In genomic region chr19:35027851-35028599, GRCh38 we compare ENCODE assay signal across 16 cellular contexts. TPM values are rescaled to one million over a fixed set of nuclear protein-coding genes. Genes with fewer than 3 reads are reported as not detected.
DNase-seq lines count a peak whose midpoint lies in the region; TF ChIP-seq lines count a peak whose summit lies in the region.
"Had no signal": no experiment of that assay in that cellular context is flagged by ENCODE, and none has a peak within 500 bp of the region (broad histone marks: within the 10 kb centered on the region; RNA-seq: fewer than 3 reads in every experiment).

No MANE protein-coding gene starts in this region.

- H2AFZ ChIP-seq in parathyroid adenoma, result no peak overlapping the region

- peaks cover 17% of the 10 kb centered on the region for H3K27me3 Mint-ChIP-seq in activated CD4-positive, alpha-beta T cell treated with anti-CD3 and anti-CD28 coated beads, Interleukin-2, amount 10 ng/mL, durations not matched to agents 24 days and 14 days

- TF ChIP-seq CTCF in choroid plexus epithelial cell (conservative IDR thresholded peaks at IDR 0.05; ENCODE audit: low read depth, low read length) (no peak), parathyroid adenoma (IDR thresholded peaks at IDR 0.05) (no peak)

- DNase-seq in DMS 273 (lab: John Stamatoyannopoulos, UW; ENCODE audit: unreplicated experiment) (peak; percentile 61), DMS 273 treated with DMSO at 0.1 percent for 48 hours (lab: John Stamatoyannopoulos, UW) (no peak), LHCN-M2 (ENCODE audit: low read depth) (peak; percentile 36), choroid plexus epithelial cell (ENCODE audit: low read depth) (peak; percentile 76)
- DNase-seq in activated CD4-positive, alpha-beta T cell treated with anti-CD3 and anti-CD28 coated beads, Interleukin-2, amount 50 U/mL, for 4 hours, result no peak
- no peak for DNase-seq in activated CD4-positive, alpha-beta T cell treated with anti-CD3 and anti-CD28 coated beads, Interleukin-2, amount 10 ng/mL, durations not matched to agents 24 days and 14 days
- DNase-seq in stimulated activated CD4-positive, alpha-beta T cell treated with anti-CD3 and anti-CD28 coated beads, Interleukin-2, amount 100 ng/mL, for 24 hours, result no peak
- DNase-seq: activated T-cell treated with anti-CD3 and anti-CD28 coated beads, Interleukin-2, amount 50 U/mL, for 4 hours; DMS79; effector memory CD4-positive, alpha-beta T cell; heart left ventricle; SW 1271 had no signal

- no peaks in the 10 kb centered on the region for H3K36me3 ChIP-seq in parathyroid adenoma (ENCODE audit: control insufficient read depth, insufficient read depth, low read length)

- H3K4me1 ChIP-seq in parathyroid adenoma, result peaks cover 9% of the 10 kb centered on the region

- H3K9ac ChIP-seq in parathyroid adenoma, result no peak overlapping the region

- H3K4me1 Mint-ChIP-seq in activated CD4-positive, alpha-beta T cell treated with anti-CD3 and anti-CD28 coated beads, Interleukin-2, amount 10 ng/mL, durations not matched to agents 24 days and 14 days, result peaks cover 6% of the 10 kb centered on the region

- H3K27ac ChIP-seq in parathyroid adenoma, result peak overlapping the region; percentile 4
- H3K27ac ChIP-seq: 22Rv1, heart left ventricle, HL-60, thoracic aorta had no signal

- peaks cover 10% of the 10 kb centered on the region for H3K79me2 ChIP-seq in parathyroid adenoma

- peaks cover 37% of the 10 kb centered on the region for H3K36me3 Mint-ChIP-seq in activated CD4-positive, alpha-beta T cell treated with anti-CD3 and anti-CD28 coated beads, Interleukin-2, amount 10 ng/mL, durations not matched to agents 24 days and 14 days (ENCODE audit: low read depth)

- H3K27ac Mint-ChIP-seq in activated CD4-positive, alpha-beta T cell treated with anti-CD3 and anti-CD28 coated beads, Interleukin-2, amount 10 ng/mL, durations not matched to agents 24 days and 14 days, result no peak overlapping the region

- H3K4me3 Mint-ChIP-seq in activated CD4-positive, alpha-beta T cell treated with anti-CD3 and anti-CD28 coated beads, Interleukin-2, amount 10 ng/mL, durations not matched to agents 24 days and 14 days, result no peak overlapping the region
- H3K4me3 Mint-ChIP-seq: activated T-cell treated with anti-CD3 and anti-CD28 coated beads, Interleukin-2, amount 50 U/mL, for 4 hours had no signal

- H3K4me3 ChIP-seq in choroid plexus epithelial cell (ENCODE audit: low read depth, low read length), result no peak overlapping the region
- H3K4me3 ChIP-seq in parathyroid adenoma (ENCODE audit: low read depth, low read length), result no peak overlapping the region
- H3K4me3 ChIP-seq: heart left ventricle, thoracic aorta had no signal

- no peaks in the 10 kb centered on the region for H3K9me3 Mint-ChIP-seq in activated CD4-positive, alpha-beta T cell treated with anti-CD3 and anti-CD28 coated beads, Interleukin-2, amount 10 ng/mL, durations not matched to agents 24 days and 14 days
- H3K9me3 Mint-ChIP-seq: activated T-cell treated with anti-CD3 and anti-CD28 coated beads, Interleukin-2, amount 50 U/mL, for 4 hours had no signal

- H3K27me3 ChIP-seq in parathyroid adenoma (ENCODE audit: control insufficient read depth, insufficient read depth, low read length), result no peaks in the 10 kb centered on the region

- H3K9me3 ChIP-seq in parathyroid adenoma (ENCODE audit: control insufficient read depth, low read length), result no peaks in the 10 kb centered on the region
- H3K9me3 ChIP-seq: heart left ventricle, thoracic aorta had no signal

- H3K4me2 ChIP-seq in parathyroid adenoma (ENCODE audit: low read length), result no peak overlapping the region

- intact Hi-C loops in activated CD4-positive, alpha-beta T cell treated with anti-CD3 and anti-CD28 coated beads, Interleukin-2, amount 10 ng/mL, durations not matched to agents 24 days and 14 days (cut with micrococcal nuclease), result no loop called here

RNA-seq across cellular contexts. Expression of gene SCN1B, which starts 2.2 kb away (rescaled TPM):
- total RNA-seq in LHCN-M2 (2014; rRNA removed), result 1.4 and 2.3 TPM in 2 replicates
- 3.5 TPM for polyA plus RNA-seq in LHCN-M2 (2012)
- total RNA-seq in activated CD4-positive, alpha-beta T cell treated with anti-CD3 and anti-CD28 coated beads, Interleukin-2, amount 10 ng/mL, durations not matched to agents 24 days and 14 days, result 0.78 and 0.96 TPM in 2 replicates

RNA-seq across cellular contexts. Expression of gene HPN, which starts 13.5 kb away (rescaled TPM):
- total RNA-seq in LHCN-M2 (2014; rRNA removed), result 0.11 TPM in 1 of 2 replicates, not detected in the other
- polyA plus RNA-seq in LHCN-M2 (2012), result not detected
- total RNA-seq in activated CD4-positive, alpha-beta T cell treated with anti-CD3 and anti-CD28 coated beads, Interleukin-2, amount 10 ng/mL, durations not matched to agents 24 days and 14 days, result 0.09 TPM in 1 of 2 replicates, not detected in the other

RNA-seq across cellular contexts. Expression of gene GRAMD1A, which starts 27.9 kb away (rescaled TPM):
- 22.5 and 24.1 TPM in 2 replicates for total RNA-seq in LHCN-M2 (2014; rRNA removed)
- polyA plus RNA-seq in LHCN-M2 (2012), result 30.1 TPM
- total RNA-seq in activated CD4-positive, alpha-beta T cell treated with anti-CD3 and anti-CD28 coated beads, Interleukin-2, amount 10 ng/mL, durations not matched to agents 24 days and 14 days, result 160 and 176 TPM in 2 replicates

Comparison
In these comparisons a context has a peak if more than half of its experiments do, and no peak if none do; other contexts are left out.
1. DNase-seq: peak in DMS 273 (single experiment), LHCN-M2 (single experiment) and choroid plexus epithelial cell (single experiment); none in DMS 273 treated with DMSO at 0.1 percent for 48 hours (single experiment), activated CD4-positive, alpha-beta T cell treated with anti-CD3 and anti-CD28 coated beads, Interleukin-2, amount 50 U/mL, for 4 hours (0 of 2), activated CD4-positive, alpha-beta T cell treated with anti-CD3 and anti-CD28 coated beads, Interleukin-2, amount 10 ng/mL, durations not matched to agents 24 days and 14 days (single experiment) and stimulated activated CD4-positive, alpha-beta T cell treated with anti-CD3 and anti-CD28 coated beads, Interleukin-2, amount 100 ng/mL, for 24 hours (0 of 2).